28 cellular contexts compared by ENCODE assay signal in genomic region chr10:16155761-16156322, GRCh38.
A peak's percentile ranks its signal among the peaks of the same experiment; 100 is the strongest.
DNase-seq lines count a peak whose midpoint lies in the region; ATAC-seq, FAIRE-seq and TF ChIP-seq lines count a peak whose summit lies in the region.
"Had no signal": no experiment of that assay in that cellular context is flagged by ENCODE, and none has a peak within 500 bp of the region (broad histone marks: within the 10 kb centered on the region; RNA-seq: fewer than 3 reads in every experiment).

No MANE protein-coding gene starts in this region.

- no peaks in the 10 kb centered on the region for H3K4me1 ChIP-seq in HepG2 (ENCODE audit: insufficient read depth, low read length)
- H3K4me1 ChIP-seq in right lobe of liver: no peaks in the 10 kb centered on the region
- peaks cover 2% of the 10 kb centered on the region for H3K4me1 ChIP-seq in NT2/D1 (ENCODE audit: insufficient read depth, insufficient read length)
- H3K4me1 ChIP-seq: BE2C, body of pancreas, heart left ventricle had no signal

- ATAC-seq in HepG2 (no peak), right lobe of liver (no peak), HG02870 (IDR thresholded peaks at IDR 0.05; ENCODE audit: unreplicated experiment) (no peak), left cardiac atrium (no peak), HG03439 (IDR thresholded peaks at IDR 0.05; ENCODE audit: unreplicated experiment) (no peak)
- ATAC-seq: body of pancreas, GM12878, heart left ventricle, SK-N-SH treated with all-trans-retinoic acid at 6 μM for 48 hours had no signal

- DNase-seq in HepG2 (ENCODE audit: low spot score) (no peak), right lobe of liver (no peak), NT2/D1 (ENCODE audit: low read depth, low spot score) (peak; percentile 6), iPS-NIHi11 (ENCODE audit: low spot score) (peak; percentile 24), H54 (ENCODE audit: insufficient read length, low spot score) (no peak), left cardiac atrium (no peak)
- DNase-seq: activated CD4-positive, alpha-beta T cell treated with anti-CD3 and anti-CD28 coated beads for 48 hours; activated naive CD4-positive, alpha-beta T cell; activated T-cell treated with anti-CD3 and anti-CD28 coated beads, Interleukin-2, amount 50 U/mL, for 48 hours; BE2C; body of pancreas; DMS79 treated with DMSO at 0.1 percent for 48 hours; HCEC 1CT; heart left ventricle; NCI-H1417 treated with DMSO at 0.1 percent for 48 hours; NCI-H2171; NCI-H524; OCI-M1; posterior cingulate gyrus; stimulated activated CD8-positive, alpha-beta memory T cell treated with anti-CD3 and anti-CD28 coated beads, Interleukin-4, amount 100 ng/mL, for 48 hours; T-helper 2 cell; trophoblast cell had no signal

- H4K20me1 ChIP-seq in HepG2 (ENCODE audit: insufficient read depth, low read length): no peaks in the 10 kb centered on the region

- TF ChIP-seq POLR2A in HepG2 (IDR thresholded peaks at IDR 0.05; ENCODE audit: insufficient read depth in 1 of 2, low read depth in 2 of 2, low read length in 2 of 2) (no peak), right lobe of liver (IDR thresholded peaks at IDR 0.05) (no peak), H54 (IDR thresholded peaks at IDR 0.05; ENCODE audit: low read depth, low read length) (no peak)

- TF ChIP-seq EP300 in HepG2 (IDR thresholded peaks at IDR 0.05; ENCODE audit: low read depth in 2 of 2, low read length in 2 of 2): no peak
- TF ChIP-seq EP300 in HepG2 (CRISPR knock-in tag; IDR thresholded peaks at IDR 0.05; ENCODE audit: borderline replicate concordance): no peak

- no peaks in the 10 kb centered on the region for H3K27me3 ChIP-seq in HepG2 (ENCODE audit: control insufficient read depth in 1 of 2, insufficient read depth in 2 of 2, low read length in 2 of 2)
- no peaks in the 10 kb centered on the region for H3K27me3 ChIP-seq in right lobe of liver
- no peaks in the 10 kb centered on the region for H3K27me3 ChIP-seq in NT2/D1 (ENCODE audit: insufficient read depth, insufficient read length)
- H3K27me3 ChIP-seq: BE2C, body of pancreas, heart left ventricle had no signal

- H2AFZ ChIP-seq in HepG2 (ENCODE audit: low read length): no peak overlapping the region

- H3K4me2 ChIP-seq in HepG2 (ENCODE audit: low read depth, low read length): no peak overlapping the region

- TF ChIP-seq CTCF in HepG2 (CRISPR knock-in tag; IDR thresholded peaks at IDR 0.05) (no peak), right lobe of liver (IDR thresholded peaks at IDR 0.05) (no peak)

- WGBS in HepG2 (ENCODE audit: low lambda C conversion rate): 0% methylated on average over 4 of the region's 4 CpGs
- WGBS in right lobe of liver (ENCODE audit: insufficient coverage, low coverage, low lambda C conversion rate, missing lambda C conversion rate): 31% methylated on average over 4 of the region's 4 CpGs

- POLR2A ChIA-PET in HepG2 (lab: Yijun Ruan, JAX): no interaction called here

- H3K4me3 ChIP-seq in HepG2 (replicated peaks in 1 of 3; ENCODE audit: insufficient read depth in 1 of 3, low read depth in 2 of 3, low read length in 3 of 3) (no peak overlapping the region), right lobe of liver (no peak overlapping the region), NT2/D1 (ENCODE audit: insufficient read length, low read depth) (no peak overlapping the region)
- H3K4me3 ChIP-seq: body of pancreas, GM12878, heart left ventricle had no signal

- H3K79me2 ChIP-seq in HepG2 (ENCODE audit: insufficient read depth, low read length): no peaks in the 10 kb centered on the region

- CTCF ChIA-PET in HepG2 (lab: Yijun Ruan, JAX; ENCODE audit: low intra/inter-chr PET ratio, low total read pairs): no interaction called here

- TF ChIP-seq RAD21 in HepG2 (CRISPR knock-in tag; IDR thresholded peaks at IDR 0.05): no peak

- no TSS peak for BruUV-seq in HepG2 (replicated peaks; lab: Mats Ljungman, UMichigan)

- no peak overlapping the region for H3K9ac ChIP-seq in HepG2 (ENCODE audit: insufficient read depth, low read depth, low read length)
- H3K9ac ChIP-seq in NT2/D1 (ENCODE audit: insufficient read length, low read depth): no peak overlapping the region

- H3K9me3 ChIP-seq in HepG2 (ENCODE audit: low read length): no peaks in the 10 kb centered on the region
- peaks cover 0 to 2% (median 0%) of the 10 kb centered on the region in 4 donors for H3K9me3 ChIP-seq in right lobe of liver
- H3K9me3 ChIP-seq in NT2/D1 (ENCODE audit: insufficient read depth, low read length): no peaks in the 10 kb centered on the region
- H3K9me3 ChIP-seq: BE2C, body of pancreas had no signal

- in situ Hi-C loops in HepG2 (cut with HindIII; ENCODE audit: extremely low pct_ligation_motif_present, low pct_unique_long_range_greater_than_20kb): no loop called here

- no peak for FAIRE-seq in HepG2 (lab: Jason Lieb, UNC)
- no peak for FAIRE-seq in H54 (lab: Jason Lieb, UNC)
- FAIRE-seq: A204.1, GM12878 had no signal

- no peak overlapping the region for H3K27ac ChIP-seq in HepG2 (ENCODE audit: extremely low read length, insufficient read depth, low read length)
- H3K27ac ChIP-seq in right lobe of liver: no peak overlapping the region
- H3K27ac ChIP-seq: body of pancreas, epithelial cell of prostate, heart left ventricle had no signal

- intact Hi-C loops in HepG2 (cut with micrococcal nuclease; ENCODE audit: unreplicated experiment): no loop called here
- intact Hi-C loops in right lobe of liver (cut with DNase I): no loop called here
- intact Hi-C loops in left cardiac atrium (cut with DNase I): no loop called here

- no peaks in the 10 kb centered on the region for H3K36me3 ChIP-seq in HepG2 (replicated peaks in 1 of 2; ENCODE audit: control insufficient read depth in 1 of 2, insufficient read depth in 2 of 2, low read length in 2 of 2)
- H3K36me3 ChIP-seq in right lobe of liver: no peaks in the 10 kb centered on the region
- no peaks in the 10 kb centered on the region for H3K36me3 ChIP-seq in NT2/D1 (ENCODE audit: insufficient read depth, insufficient read length, low read length)
- H3K36me3 ChIP-seq: BE2C, heart left ventricle had no signal

TF ChIP-seq in HepG2, 621 proteins besides CTCF, POLR2A, EP300 and RAD21:
- TF ChIP-seq MAFK (conservative IDR thresholded peaks at IDR 0.05 in 1 of 2, IDR thresholded peaks at IDR 0.05 in 1 of 2; ENCODE audit: low read length in 2 of 2): peak; percentile 28 to 50; a peak in 3 of 4 replicates
- TF ChIP-seq ZNF564 (CRISPR knock-in tag; IDR thresholded peaks at IDR 0.05): no peak
- no peak for TF ChIP-seq GFI1 (CRISPR knock-in tag; IDR thresholded peaks at IDR 0.05; ENCODE audit: borderline replicate concordance)

Comparison
In these comparisons a context has a peak if more than half of its experiments do, and no peak if none do; other contexts are left out.
1. DNase-seq: peak in NT2/D1 (single experiment) and iPS-NIHi11 (single experiment); none in HepG2 (single experiment), right lobe of liver (0 of 3), H54 (single experiment) and left cardiac atrium (single experiment).